In the genomic region with DNA sequence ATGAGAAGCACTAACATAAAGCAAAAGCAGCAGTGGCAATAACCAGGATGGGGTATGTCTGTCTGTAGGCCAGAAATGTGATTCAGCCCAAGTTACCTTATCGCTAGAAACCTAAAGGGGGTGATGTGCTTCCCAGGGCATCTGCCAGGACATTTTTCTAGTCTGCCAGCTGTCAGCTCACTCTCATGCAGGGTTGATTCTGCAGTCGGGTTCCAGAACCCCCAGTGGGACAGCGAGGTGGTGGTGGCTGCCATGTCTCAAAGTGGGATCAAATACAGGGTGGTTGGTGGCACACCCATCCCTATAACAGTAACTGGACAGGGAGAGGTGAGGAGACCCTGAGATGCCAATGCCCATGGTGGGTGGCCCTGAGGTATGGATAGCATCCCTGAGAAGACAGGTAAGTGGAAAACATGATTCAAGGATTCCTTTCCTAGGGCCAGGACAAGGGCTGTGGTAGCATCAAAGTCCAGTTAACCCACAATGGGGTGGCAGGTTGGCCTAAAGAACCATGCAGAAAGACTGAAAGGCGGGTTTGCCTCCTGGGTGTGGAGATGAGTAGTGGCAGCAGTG, we compare ENCODE assay signal across 18 cellular contexts.
DNase-seq lines count a peak whose midpoint lies in the region; ATAC-seq, FAIRE-seq and TF ChIP-seq lines count a peak whose summit lies in the region.
"Had no signal": no experiment of that assay in that cellular context is flagged by ENCODE, and none has a peak within 500 bp of the region (broad histone marks: within the 10 kb centered on the region; RNA-seq: fewer than 3 reads in every experiment).

No MANE protein-coding gene starts in this region.

- H3K4me1 Mint-ChIP-seq in activated CD8-positive, alpha-beta T cell treated with anti-CD3 and anti-CD28 coated beads, Interleukin-2, amount 10 ng/mL, durations not matched to agents 7 days and 5 days (ENCODE audit: low read depth): no peaks in the 10 kb centered on the region
- H3K4me1 Mint-ChIP-seq in activated CD8-positive, alpha-beta T cell treated with anti-CD3 and anti-CD28 coated beads for 36 hours (ENCODE audit: low read depth): no peaks in the 10 kb centered on the region
- H3K4me1 Mint-ChIP-seq in osteocyte (ENCODE audit: unreplicated experiment): no peaks in the 10 kb centered on the region
- no peaks in the 10 kb centered on the region for H3K4me1 Mint-ChIP-seq in Caco-2 (ENCODE audit: low read depth, unreplicated experiment)
- H3K4me1 Mint-ChIP-seq: CD14-positive monocyte; CD4-positive, alpha-beta memory T cell had no signal

- H3K27me3 Mint-ChIP-seq in activated CD8-positive, alpha-beta T cell treated with anti-CD3 and anti-CD28 coated beads, Interleukin-2, amount 10 ng/mL, durations not matched to agents 7 days and 5 days (ENCODE audit: low read depth): no peaks in the 10 kb centered on the region
- H3K27me3 Mint-ChIP-seq in activated CD8-positive, alpha-beta T cell treated with anti-CD3 and anti-CD28 coated beads for 36 hours: no peaks in the 10 kb centered on the region
- peaks cover 29% of the 10 kb centered on the region for H3K27me3 Mint-ChIP-seq in osteocyte (ENCODE audit: unreplicated experiment)
- peaks cover 8% of the 10 kb centered on the region for H3K27me3 Mint-ChIP-seq in Caco-2 (ENCODE audit: insufficient read depth, unreplicated experiment)

- TF ChIP-seq CTCF in activated CD8-positive, alpha-beta T cell treated with anti-CD3 and anti-CD28 coated beads for 36 hours (IDR thresholded peaks at IDR 0.05): no peak
- no peak for TF ChIP-seq CTCF in right atrium auricular region (IDR thresholded peaks at IDR 0.05)
- TF ChIP-seq CTCF in osteocyte (IDR thresholded peaks at IDR 0.05): no peak
- no peak for TF ChIP-seq CTCF in Caco-2 (IDR thresholded peaks at IDR 0.05; ENCODE audit: insufficient read depth in 1 of 2, low read depth in 1 of 2, low read length in 1 of 2, severe bottlenecking in 1 of 2, unreplicated experiment in 1 of 2)

- no peak for FAIRE-seq in HTR-8/SVneo (lab: Jason Lieb, UNC)
- FAIRE-seq: GM19239, H1 had no signal

- intact Hi-C loops in activated CD8-positive, alpha-beta T cell treated with anti-CD3 and anti-CD28 coated beads for 36 hours (cut with micrococcal nuclease): no loop called here
- intact Hi-C loops in Right ventricle myocardium superior (cut with DNase I) (no loop called here), Caco-2 (cut with micrococcal nuclease; ENCODE audit: unreplicated experiment) (no loop called here)

- H3K4me3 Mint-ChIP-seq in activated CD8-positive, alpha-beta T cell treated with anti-CD3 and anti-CD28 coated beads, Interleukin-2, amount 10 ng/mL, durations not matched to agents 7 days and 5 days: no peak overlapping the region
- H3K4me3 Mint-ChIP-seq in activated CD8-positive, alpha-beta T cell treated with anti-CD3 and anti-CD28 coated beads for 36 hours: no peak overlapping the region
- no peak overlapping the region for H3K4me3 Mint-ChIP-seq in osteocyte (ENCODE audit: unreplicated experiment)
- H3K4me3 Mint-ChIP-seq in Caco-2 (ENCODE audit: unreplicated experiment): no peak overlapping the region
- H3K4me3 Mint-ChIP-seq: CD14-positive monocyte; CD4-positive, alpha-beta memory T cell had no signal

- CTCF ChIA-PET in activated CD8-positive, alpha-beta T cell treated with anti-CD3 and anti-CD28 coated beads, Interleukin-2, amount 10 ng/mL, durations not matched to agents 7 days and 5 days (lab: Charles Lee): no interaction called here
- CTCF ChIA-PET in activated CD8-positive, alpha-beta T cell treated with anti-CD3 and anti-CD28 coated beads for 36 hours (lab: Charles Lee): no interaction called here
- CTCF ChIA-PET in Caco-2 (lab: Charles Lee): no interaction called here

- no peaks in the 10 kb centered on the region for H3K9me3 Mint-ChIP-seq in activated CD8-positive, alpha-beta T cell treated with anti-CD3 and anti-CD28 coated beads, Interleukin-2, amount 10 ng/mL, durations not matched to agents 7 days and 5 days (ENCODE audit: insufficient read depth)
- H3K9me3 Mint-ChIP-seq in activated CD8-positive, alpha-beta T cell treated with anti-CD3 and anti-CD28 coated beads for 36 hours: no peaks in the 10 kb centered on the region
- H3K9me3 Mint-ChIP-seq in osteocyte (ENCODE audit: unreplicated experiment): no peaks in the 10 kb centered on the region
- H3K9me3 Mint-ChIP-seq in Caco-2 (ENCODE audit: unreplicated experiment): no peaks in the 10 kb centered on the region
- H3K9me3 Mint-ChIP-seq: CD4-positive, alpha-beta memory T cell had no signal

- no peak for TF ChIP-seq POLR2A in GM18505 (IDR thresholded peaks at IDR 0.05; ENCODE audit: borderline replicate concordance, extremely low read depth, insufficient read depth, insufficient read length)

- BruUV-seq in Caco-2 (replicated peaks; lab: Mats Ljungman, UMichigan): no TSS peak

- H3K4me1 ChIP-seq in right atrium auricular region: no peaks in the 10 kb centered on the region
- no peaks in the 10 kb centered on the region for H3K4me1 ChIP-seq in Caco-2
- H3K4me1 ChIP-seq: HAP-1 had no signal

- no peaks in the 10 kb centered on the region for H3K36me3 Mint-ChIP-seq in activated CD8-positive, alpha-beta T cell treated with anti-CD3 and anti-CD28 coated beads, Interleukin-2, amount 10 ng/mL, durations not matched to agents 7 days and 5 days (ENCODE audit: low read depth)
- H3K36me3 Mint-ChIP-seq in activated CD8-positive, alpha-beta T cell treated with anti-CD3 and anti-CD28 coated beads for 36 hours (ENCODE audit: low read depth): no peaks in the 10 kb centered on the region
- no peaks in the 10 kb centered on the region for H3K36me3 Mint-ChIP-seq in osteocyte (ENCODE audit: unreplicated experiment)
- no peaks in the 10 kb centered on the region for H3K36me3 Mint-ChIP-seq in Caco-2 (ENCODE audit: insufficient read depth, unreplicated experiment)
- H3K36me3 Mint-ChIP-seq: CD14-positive monocyte; CD4-positive, alpha-beta memory T cell had no signal

- H3K36me3 ChIP-seq in right atrium auricular region (no peaks in the 10 kb centered on the region), Caco-2 (ENCODE audit: control insufficient read depth, insufficient read depth, low read length) (no peaks in the 10 kb centered on the region)
- H3K36me3 ChIP-seq: BLaER1, HAP-1 had no signal

- H3K27ac ChIP-seq in right atrium auricular region: no peak overlapping the region
- H3K27ac ChIP-seq: BLaER1 had no signal

- no peak for DNase-seq in activated CD8-positive, alpha-beta T cell treated with anti-CD3 and anti-CD28 coated beads, Interleukin-2, amount 10 ng/mL, durations not matched to agents 7 days and 5 days
- no peak for DNase-seq in activated CD8-positive, alpha-beta T cell treated with anti-CD3 and anti-CD28 coated beads for 36 hours
- peak; percentile 30 for DNase-seq in right atrium auricular region (ENCODE audit: low spot score)
- no peak for DNase-seq in Right ventricle myocardium superior
- DNase-seq in osteocyte (ENCODE audit: extremely low spot score, unreplicated experiment): peak; percentile 57
- DNase-seq in Caco-2: no peak
- no peak for DNase-seq in HTR-8/SVneo (ENCODE audit: insufficient read length, low spot score)
- DNase-seq: 8988T; Calu3; CD4-positive, alpha-beta memory T cell; DMS79 treated with DMSO at 0.1 percent for 48 hours; GF-D8 had no signal

- H3K27me3 ChIP-seq in right atrium auricular region (no peaks in the 10 kb centered on the region), Caco-2 (replicated peaks; ENCODE audit: control insufficient read depth, insufficient read depth, low read length) (no peaks in the 10 kb centered on the region)
- H3K27me3 ChIP-seq: BLaER1 had no signal

- H3K4me3 ChIP-seq in right atrium auricular region: no peak overlapping the region
- H3K4me3 ChIP-seq in Caco-2 (ENCODE audit: low read depth, low read length): no peak overlapping the region
- H3K4me3 ChIP-seq: BLaER1, HAP-1 had no signal

- POLR2A ChIA-PET in activated CD8-positive, alpha-beta T cell treated with anti-CD3 and anti-CD28 coated beads, Interleukin-2, amount 10 ng/mL, durations not matched to agents 7 days and 5 days (lab: Charles Lee): no interaction called here
- POLR2A ChIA-PET in activated CD8-positive, alpha-beta T cell treated with anti-CD3 and anti-CD28 coated beads for 36 hours (lab: Charles Lee): interaction anchor here (0.6 kb wide), 1 partner anchor 32 kb away, joined by 3 read pairs; no protein-coding TSS in a partner anchor
- POLR2A ChIA-PET in Caco-2 (lab: Charles Lee): no interaction called here

- H3K27ac Mint-ChIP-seq in activated CD8-positive, alpha-beta T cell treated with anti-CD3 and anti-CD28 coated beads, Interleukin-2, amount 10 ng/mL, durations not matched to agents 7 days and 5 days: peak overlapping the region; percentile 15
- no peak overlapping the region for H3K27ac Mint-ChIP-seq in activated CD8-positive, alpha-beta T cell treated with anti-CD3 and anti-CD28 coated beads for 36 hours
- H3K27ac Mint-ChIP-seq in osteocyte (ENCODE audit: unreplicated experiment) (no peak overlapping the region), Caco-2 (ENCODE audit: unreplicated experiment) (no peak overlapping the region)
- H3K27ac Mint-ChIP-seq: CD14-positive monocyte; CD4-positive, alpha-beta memory T cell had no signal

- no peak for ATAC-seq in activated CD8-positive, alpha-beta T cell treated with anti-CD3 and anti-CD28 coated beads, Interleukin-2, amount 10 ng/mL, durations not matched to agents 7 days and 5 days
- no peak for ATAC-seq in activated CD8-positive, alpha-beta T cell treated with anti-CD3 and anti-CD28 coated beads for 36 hours
- no peak for ATAC-seq in Right ventricle myocardium superior (ENCODE audit: poor library complexity)
- ATAC-seq in GM18505 (IDR thresholded peaks at IDR 0.05; ENCODE audit: unreplicated experiment): no peak

- no peaks in the 10 kb centered on the region for H3K9me3 ChIP-seq in right atrium auricular region
- H3K9me3 ChIP-seq in Caco-2: no peaks in the 10 kb centered on the region
- H3K9me3 ChIP-seq: BLaER1, HAP-1 had no signal

Comparison
In these comparisons a context has a peak if more than half of its experiments do, and no peak if none do; other contexts are left out.
1. DNase-seq: peak in right atrium auricular region (single experiment) and osteocyte (single experiment); none in activated CD8-positive, alpha-beta T cell treated with anti-CD3 and anti-CD28 coated beads, Interleukin-2, amount 10 ng/mL, durations not matched to agents 7 days and 5 days (single experiment), activated CD8-positive, alpha-beta T cell treated with anti-CD3 and anti-CD28 coated beads for 36 hours (single experiment), Right ventricle myocardium superior (single experiment), Caco-2 (0 of 2) and HTR-8/SVneo (single experiment).